In genomic region chr7:85186521-85187241, GRCh38 we compare ENCODE assay signal across 8 cellular contexts. TPM values are rescaled to one million over a fixed set of nuclear protein-coding genes. Genes with fewer than 3 reads are reported as not detected.
DNase-seq lines count a peak whose midpoint lies in the region; ATAC-seq and TF ChIP-seq lines count a peak whose summit lies in the region.

Gene SEMA3D (minus strand): TSS chr7:85187056. CDS start chr7:85121891, 65,165 bp downstream.

- peaks cover 2% of the 10 kb centered on the region for H3K36me3 Mint-ChIP-seq in activated CD8-positive, alpha-beta memory T cell treated with anti-CD3 and anti-CD28 coated beads, Interleukin-2, amount 10 ng/mL, durations not matched to agents 7 days and 5 days

- no peaks in the 10 kb centered on the region for H4K20me1 ChIP-seq in KMS-11 (ENCODE audit: insufficient read depth)

- H3K9ac ChIP-seq in KMS-11, result no peak within 1 kb of the TSS
- no peak within 1 kb of the TSS for H3K9ac ChIP-seq in liver (ENCODE audit: low read depth in 1 of 2, low read length in 2 of 2)

- H3K9me3 Mint-ChIP-seq in activated CD8-positive, alpha-beta memory T cell treated with anti-CD3 and anti-CD28 coated beads, Interleukin-2, amount 10 ng/mL, durations not matched to agents 7 days and 5 days (ENCODE audit: low read depth), result peaks cover 3% of the 10 kb centered on the region

- peak; percentile 38 to 61 for TF ChIP-seq RAD21 in liver (IDR thresholded peaks at IDR 0.05)

- peaks cover 31% of the 10 kb centered on the region for H3K27me3 Mint-ChIP-seq in activated CD8-positive, alpha-beta memory T cell treated with anti-CD3 and anti-CD28 coated beads, Interleukin-2, amount 10 ng/mL, durations not matched to agents 7 days and 5 days

- intact Hi-C loops in dorsolateral prefrontal cortex (cut with DNase I), result loop anchor here (5.0 kb wide), 3 partner anchors 46 to 366 kb away; no protein-coding TSS in a partner anchor

- peak within 1 kb of the TSS; percentile 34 for H3K27ac Mint-ChIP-seq in activated CD8-positive, alpha-beta memory T cell treated with anti-CD3 and anti-CD28 coated beads, Interleukin-2, amount 10 ng/mL, durations not matched to agents 7 days and 5 days

- no peaks in the 10 kb centered on the region for H3K9me3 ChIP-seq in liver (ENCODE audit: control insufficient read depth in 4 of 4, low read length in 3 of 4)

- H3K27me3 ChIP-seq in KMS-11 (ENCODE audit: insufficient read depth, low read depth), result no peaks in the 10 kb centered on the region
- peaks cover 0 to 3% (median 0%) of the 10 kb centered on the region in 45 donors for H3K27me3 ChIP-seq in dorsolateral prefrontal cortex
- H3K27me3 ChIP-seq in liver (ENCODE audit: control insufficient read depth in 4 of 4, insufficient read depth in 4 of 4, low read length in 3 of 4), result peaks cover 0 to 12% (median 2%) of the 10 kb centered on the region in 4 donors

- H3K27ac ChIP-seq in KMS-11 (no peak within 1 kb of the TSS), dorsolateral prefrontal cortex (peak within 1 kb of the TSS in 20 of 59 donors; percentile 0 to 64 (median 37)), liver (ENCODE audit: low read depth in 1 of 2, low read length in 2 of 2) (peak within 1 kb of the TSS in 1 of 2 donors; percentile 50)

- H3K79me2 ChIP-seq in KMS-11 (ENCODE audit: insufficient read depth, low read depth), result no peaks in the 10 kb centered on the region

- no peaks in the 10 kb centered on the region for H3K36me3 ChIP-seq in KMS-11 (ENCODE audit: insufficient read depth)
- H3K36me3 ChIP-seq in liver (ENCODE audit: control insufficient read depth in 4 of 4, insufficient read depth in 3 of 4, low read depth in 1 of 4, low read length in 3 of 4), result no peaks in the 10 kb centered on the region

- peaks cover 4% of the 10 kb centered on the region for H3K4me1 Mint-ChIP-seq in activated CD8-positive, alpha-beta memory T cell treated with anti-CD3 and anti-CD28 coated beads, Interleukin-2, amount 10 ng/mL, durations not matched to agents 7 days and 5 days

- peak within 1 kb of the TSS; percentile 59 for H3K4me2 ChIP-seq in KMS-11

- CTCF ChIA-PET in activated CD8-positive, alpha-beta memory T cell treated with anti-CD3 and anti-CD28 coated beads, Interleukin-2, amount 10 ng/mL, durations not matched to agents 7 days and 5 days (lab: Charles Lee), result no interaction called here

- 2% methylated on average over 45 of the region's 45 CpGs for WGBS in liver

- ATAC-seq in activated CD8-positive, alpha-beta memory T cell treated with anti-CD3 and anti-CD28 coated beads, Interleukin-2, amount 10 ng/mL, durations not matched to agents 7 days and 5 days, result no peak

- H2AFZ ChIP-seq in KMS-11 (ENCODE audit: low read depth), result peak within 1 kb of the TSS; percentile 96

- no peak for DNase-seq in activated CD8-positive, alpha-beta memory T cell treated with anti-CD3 and anti-CD28 coated beads, Interleukin-2, amount 10 ng/mL, durations not matched to agents 7 days and 5 days
- no peak for DNase-seq in activated CD8-positive, alpha-beta memory T cell treated with anti-CD3 and anti-CD28 coated beads for 24 hours
- DNase-seq in H4 (ENCODE audit: low spot score) (peak; percentile 97), SHP77 (lab: John Stamatoyannopoulos, UW) (peak; percentile 73 to 84), dorsolateral prefrontal cortex (peak; percentile 18 to 88 (median 60)), stromal cell of bone marrow (ENCODE audit: low read depth) (peak; percentile 37)

- H3K4me3 Mint-ChIP-seq in activated CD8-positive, alpha-beta memory T cell treated with anti-CD3 and anti-CD28 coated beads, Interleukin-2, amount 10 ng/mL, durations not matched to agents 7 days and 5 days, result no peak within 1 kb of the TSS

- H3K4me3 ChIP-seq in KMS-11 (IDR thresholded peaks at IDR 0.05; ENCODE audit: insufficient read depth, low read depth, low read length) (no peak within 1 kb of the TSS), dorsolateral prefrontal cortex (peak within 1 kb of the TSS; percentile 40 to 78 (median 65)), liver (ENCODE audit: low read depth in 1 of 3, low read length in 3 of 3) (peak within 1 kb of the TSS in 2 of 3 donors; percentile 37 to 41)

- TF ChIP-seq CTCF in KMS-11 (conservative IDR thresholded peaks at IDR 0.05; ENCODE audit: low read depth, low read length), result peak; percentile 82
- peak; percentile 55 to 91 (median 79) for TF ChIP-seq CTCF in dorsolateral prefrontal cortex (IDR thresholded peaks at IDR 0.05 in 54 of 56, conservative IDR thresholded peaks at IDR 0.05 in 2 of 56; ENCODE audit: low read depth in 1 of 56, partially characterized antibody in 56 of 56)
- TF ChIP-seq CTCF in liver (IDR thresholded peaks at IDR 0.05; ENCODE audit: low read depth, low read length, missing input control), result peak; percentile 40

- H3K4me1 ChIP-seq in KMS-11 (ENCODE audit: low read depth, poor library complexity, severe bottlenecking) (no peaks in the 10 kb centered on the region), liver (ENCODE audit: control insufficient read depth in 4 of 4, insufficient read depth in 4 of 4, low read length in 3 of 4) (peaks cover 0 to 16% (median 3%) of the 10 kb centered on the region in 4 donors)

TF ChIP-seq in liver, 16 proteins besides CTCF, POLR2A, EP300 and RAD21:
- no peak for TF ChIP-seq ZBTB33 (IDR thresholded peaks at IDR 0.05)
- no peak for TF ChIP-seq SP1 (IDR thresholded peaks at IDR 0.05)
- TF ChIP-seq HNF4G (IDR thresholded peaks at IDR 0.05), result no peak
- no peak for TF ChIP-seq JUND (IDR thresholded peaks at IDR 0.05)
- no peak for TF ChIP-seq REST (IDR thresholded peaks at IDR 0.05)
- TF ChIP-seq FOXA2 (IDR thresholded peaks at IDR 0.05), result no peak

RNA-seq across cellular contexts. Expression of gene SEMA3D, which starts in this region (rescaled TPM):
- not detected for total RNA-seq in activated CD8-positive, alpha-beta memory T cell treated with anti-CD3 and anti-CD28 coated beads, Interleukin-2, amount 10 ng/mL, durations not matched to agents 7 days and 5 days
- 35.3 and 58.8 TPM in 2 replicates for total RNA-seq in H4 (2014; rRNA removed; shearing (Covaris generic))
- 10 to 100 TPM in 14 of 120 experiments, 1 to 10 TPM in 106; 2.4 to 14.7 (median 6.6) TPM for total RNA-seq in dorsolateral prefrontal cortex
- total RNA-seq in liver, result 1 to 10 TPM; 1.1 to 1.2 TPM
- polyA plus RNA-seq in liver, result under 1 TPM; 0.18 to 0.36 TPM

Comparison
In these comparisons a context has a peak if more than half of its experiments do, and no peak if none do; other contexts are left out.
1. DNase-seq: peak in H4 (single experiment), SHP77 (2 of 2), dorsolateral prefrontal cortex (10 of 10) and stromal cell of bone marrow (single experiment); none in activated CD8-positive, alpha-beta memory T cell treated with anti-CD3 and anti-CD28 coated beads, Interleukin-2, amount 10 ng/mL, durations not matched to agents 7 days and 5 days (single experiment) and activated CD8-positive, alpha-beta memory T cell treated with anti-CD3 and anti-CD28 coated beads for 24 hours (single experiment).
2. Peak in every context shown above with its lines, with median percentiles within 50 percentile points of each other: CTCF ChIP-seq.